Comparison of ENCODE assay signal across 8 cellular contexts in genomic region chr11:127330044-127330443, GRCh38.
"Had no signal": no experiment of that assay in that cellular context is flagged by ENCODE, and none has a peak within 500 bp of the region (broad histone marks: within the 10 kb centered on the region; RNA-seq: fewer than 3 reads in every experiment).

No MANE protein-coding gene starts in this region.

- H3K9ac ChIP-seq: GM23248 had no signal

- H3K4me1 Mint-ChIP-seq: IgD-negative memory B cell had no signal

- H2AFZ ChIP-seq: GM23248 had no signal

- ATAC-seq: HCT116 had no signal

- H3K27ac ChIP-seq: GM23248, HL-60 had no signal

- H3K36me3 ChIP-seq: HAP-1 had no signal

- H3K27me3 Mint-ChIP-seq: IgD-negative memory B cell had no signal

- H3K36me3 Mint-ChIP-seq: IgD-negative memory B cell had no signal

- H3K4me1 ChIP-seq: HAP-1 had no signal

- H3K9me3 ChIP-seq: HAP-1 had no signal

- H3K4me3 ChIP-seq: GM23248, HAP-1 had no signal

- H3K4me3 Mint-ChIP-seq: HFFc6, IgD-negative memory B cell had no signal

- H3K27ac Mint-ChIP-seq: HFFc6, IgD-negative memory B cell had no signal

- DNase-seq: GM23248, GOT3, HFFc6, KG1 had no signal
